8 cellular contexts compared by ENCODE assay signal in the genomic region with DNA sequence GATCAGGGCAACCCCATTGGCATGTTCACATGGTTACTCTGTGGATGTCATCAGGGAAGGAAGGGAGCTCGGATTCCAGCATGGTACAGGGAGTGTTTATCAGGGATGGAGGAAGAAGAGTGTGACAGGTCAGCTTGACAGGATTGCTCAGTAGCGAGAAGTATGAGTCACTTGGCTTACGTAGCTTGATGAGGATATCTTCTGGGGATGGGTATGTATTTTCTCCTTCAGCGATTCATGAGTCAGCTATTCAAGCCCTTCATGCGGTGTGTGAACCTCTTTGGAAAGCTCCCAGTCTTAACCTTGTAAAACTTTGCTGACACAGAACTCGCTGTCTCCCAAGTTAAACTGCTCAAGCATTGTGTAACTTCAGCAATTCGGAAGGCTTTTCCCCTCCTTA.
DNase-seq lines count a peak whose midpoint lies in the region; ATAC-seq and TF ChIP-seq lines count a peak whose summit lies in the region.

No MANE protein-coding gene starts in this region.

- intact Hi-C loops in mucosa of descending colon (cut with DNase I, micrococcal nuclease), result no loop called here

- H3K9me3 ChIP-seq in HUES48 (ENCODE audit: control insufficient read depth, insufficient read depth, low read length), result no peaks in the 10 kb centered on the region
- no peaks in the 10 kb centered on the region for H3K9me3 ChIP-seq in mucosa of descending colon

- H3K4me3 ChIP-seq in AG09309 (ENCODE audit: control insufficient read depth, low read depth, low read length) (no peak overlapping the region), HUES48 (ENCODE audit: low read depth, low read length) (no peak overlapping the region), mucosa of descending colon (no peak overlapping the region)

- H3K9ac ChIP-seq in HUES48 (ENCODE audit: low read depth, low read length), result no peak overlapping the region

- no peaks in the 10 kb centered on the region for H3K27me3 ChIP-seq in HUES48 (ENCODE audit: control insufficient read depth, insufficient read depth, low read length)

- peak; percentile 54 for ATAC-seq in mucosa of descending colon
- no peak for ATAC-seq in GM21423 (IDR thresholded peaks at IDR 0.05; ENCODE audit: unreplicated experiment)
- ATAC-seq in GM21528 (IDR thresholded peaks at IDR 0.05; ENCODE audit: low FRiP score, unreplicated experiment), result no peak

- no peaks in the 10 kb centered on the region for H3K9me3 Mint-ChIP-seq in chondrocyte (ENCODE audit: low read depth)

- DNase-seq in AG09309 (ENCODE audit: low read depth) (peak; percentile 97), chondrocyte (ENCODE audit: low spot score) (no peak), mucosa of descending colon (no peak), NCI-H2081 (lab: John Stamatoyannopoulos, UW) (no peak), NCI-H345 treated with DMSO at 0.1 percent for 48 hours (lab: John Stamatoyannopoulos, UW; ENCODE audit: unreplicated experiment) (no peak)

- peaks cover 30% of the 10 kb centered on the region for H3K4me1 Mint-ChIP-seq in chondrocyte (ENCODE audit: low read depth)

- H3K27me3 Mint-ChIP-seq in chondrocyte (ENCODE audit: low read depth), result no peaks in the 10 kb centered on the region

- peaks cover 16% of the 10 kb centered on the region for H3K36me3 Mint-ChIP-seq in chondrocyte (ENCODE audit: low read depth)

- H3K4me3 Mint-ChIP-seq in chondrocyte (ENCODE audit: unreplicated experiment), result no peak overlapping the region

- H3K4me1 ChIP-seq in HUES48 (ENCODE audit: control insufficient read depth, insufficient read depth, low read length) (no peaks in the 10 kb centered on the region), mucosa of descending colon (ENCODE audit: low read depth) (no peaks in the 10 kb centered on the region)

- H3K36me3 ChIP-seq in HUES48 (ENCODE audit: control insufficient read depth, insufficient read depth, low read length), result no peaks in the 10 kb centered on the region
- H3K36me3 ChIP-seq in mucosa of descending colon (ENCODE audit: low read depth), result no peaks in the 10 kb centered on the region

- TF ChIP-seq CTCF in AG09309 (IDR thresholded peaks at IDR 0.05; ENCODE audit: control insufficient read depth, insufficient read depth, low read depth, low read length, missing control alignments), result no peak
- no peak for TF ChIP-seq CTCF in chondrocyte (IDR thresholded peaks at IDR 0.05)
- TF ChIP-seq CTCF in mucosa of descending colon (IDR thresholded peaks at IDR 0.05), result no peak

- peak overlapping the region; percentile 87 for H3K27ac Mint-ChIP-seq in chondrocyte (ENCODE audit: unreplicated experiment)

- peak overlapping the region; percentile 74 for H3K27ac ChIP-seq in HUES48 (ENCODE audit: low read depth, low read length)
